ENCODE assay signal across 8 cellular contexts in the genomic region with DNA sequence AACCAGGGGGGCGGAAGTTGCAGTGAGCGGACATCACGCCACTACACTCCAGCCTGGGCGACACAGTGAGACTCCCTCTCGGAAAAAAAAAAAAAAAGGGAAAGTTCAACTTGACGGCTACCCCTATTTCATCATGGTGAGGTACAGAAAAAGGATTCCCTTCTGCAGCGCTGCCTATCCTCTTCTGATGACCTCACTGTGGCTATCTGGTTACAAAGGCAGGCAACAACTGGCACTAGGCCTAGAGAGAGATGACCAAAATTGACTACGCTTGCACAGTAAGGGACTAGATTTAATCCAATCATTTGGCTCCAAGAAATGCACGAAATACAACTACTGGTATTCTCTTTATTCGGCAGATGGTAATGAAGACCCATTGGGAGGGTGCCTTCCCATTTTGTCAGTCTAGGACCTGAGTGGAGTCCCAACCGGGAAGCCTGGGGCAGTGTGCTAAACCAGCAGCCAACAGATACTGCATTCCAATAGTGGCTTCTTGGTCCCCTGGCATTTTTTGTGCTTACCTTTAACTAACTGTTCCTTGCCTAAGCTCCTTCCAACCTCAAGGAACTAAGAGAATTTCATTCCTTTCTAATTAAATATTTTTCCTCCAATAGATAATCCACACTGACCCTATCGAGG. TPM values are rescaled to one million over a fixed set of nuclear protein-coding genes. Genes with fewer than 3 reads are reported as not detected.
DNase-seq lines count a peak whose midpoint lies in the region; ATAC-seq lines count a peak whose summit lies in the region.

No MANE protein-coding gene starts in this region.

- no peaks in the 10 kb centered on the region for H3K27me3 Mint-ChIP-seq in activated naive CD4-positive, alpha-beta T cell treated with anti-CD3 and anti-CD28 coated beads, Interleukin-2, amount 10 ng/mL, durations not matched to agents 7 days and 5 days
- no peaks in the 10 kb centered on the region for H3K27me3 Mint-ChIP-seq in activated T-helper 17 cell treated with anti-CD3 and anti-CD28 coated beads, Interleukin-2, amount 50 U/mL, for 72 hours
- no peaks in the 10 kb centered on the region for H3K27me3 Mint-ChIP-seq in stimulated activated memory B cell treated with anti-CD40 and anti-IgM and Interleukin-4, amounts not matched to agents 10 μg/mL and 1 μg/mL and 100 μg/mL, for 72 hours

- H3K4me1 Mint-ChIP-seq in activated naive CD4-positive, alpha-beta T cell treated with anti-CD3 and anti-CD28 coated beads, Interleukin-2, amount 10 ng/mL, durations not matched to agents 7 days and 5 days: peaks cover 76% of the 10 kb centered on the region
- peaks cover 28% of the 10 kb centered on the region for H3K4me1 Mint-ChIP-seq in activated T-helper 17 cell treated with anti-CD3 and anti-CD28 coated beads, Interleukin-2, amount 50 U/mL, for 72 hours
- peaks cover 59% of the 10 kb centered on the region for H3K4me1 Mint-ChIP-seq in stimulated activated memory B cell treated with anti-CD40 and anti-IgM and Interleukin-4, amounts not matched to agents 10 μg/mL and 1 μg/mL and 100 μg/mL, for 72 hours

- no peak for DNase-seq in activated naive CD4-positive, alpha-beta T cell treated with anti-CD3 and anti-CD28 coated beads, Interleukin-2, amount 10 ng/mL, durations not matched to agents 7 days and 5 days
- DNase-seq in activated naive CD4-positive, alpha-beta T cell (lab: John Stamatoyannopoulos, UW): no peak
- no peak for DNase-seq in left ventricle myocardium superior
- no peak for DNase-seq in NCI-H748 (lab: John Stamatoyannopoulos, UW; ENCODE audit: unreplicated experiment)
- no peak for DNase-seq in NCI-H2081 treated with DMSO at 0.1 percent for 48 hours (lab: John Stamatoyannopoulos, UW)
- DNase-seq in NCI-H2081 (lab: John Stamatoyannopoulos, UW): no peak

- CTCF ChIA-PET in activated naive CD4-positive, alpha-beta T cell treated with anti-CD3 and anti-CD28 coated beads, Interleukin-2, amount 10 ng/mL, durations not matched to agents 7 days and 5 days (lab: Charles Lee): interaction anchor here (0.9 to 1.7 kb wide), 5 partner anchors 8 to 57 kb away, joined by 3 to 6 read pairs (median 3); no protein-coding TSS in a partner anchor

- ATAC-seq in activated T-helper 17 cell treated with anti-CD3 and anti-CD28 coated beads, Interleukin-2, amount 50 U/mL, for 72 hours (replicated peaks): no peak
- peak; percentile 58 for ATAC-seq in left ventricle myocardium superior
- no peak for ATAC-seq in stimulated activated memory B cell treated with anti-CD40 and anti-IgM and Interleukin-4, amounts not matched to agents 10 μg/mL and 1 μg/mL and 100 μg/mL, for 72 hours

- H3K36me3 Mint-ChIP-seq in activated naive CD4-positive, alpha-beta T cell treated with anti-CD3 and anti-CD28 coated beads, Interleukin-2, amount 10 ng/mL, durations not matched to agents 7 days and 5 days: peaks cover 58% of the 10 kb centered on the region
- peaks cover 52% of the 10 kb centered on the region for H3K36me3 Mint-ChIP-seq in activated T-helper 17 cell treated with anti-CD3 and anti-CD28 coated beads, Interleukin-2, amount 50 U/mL, for 72 hours (ENCODE audit: low read depth)
- peaks cover 21% of the 10 kb centered on the region for H3K36me3 Mint-ChIP-seq in stimulated activated memory B cell treated with anti-CD40 and anti-IgM and Interleukin-4, amounts not matched to agents 10 μg/mL and 1 μg/mL and 100 μg/mL, for 72 hours

- intact Hi-C loops in left ventricle myocardium superior (cut with micrococcal nuclease): no loop called here

- H3K9me3 Mint-ChIP-seq in activated naive CD4-positive, alpha-beta T cell treated with anti-CD3 and anti-CD28 coated beads, Interleukin-2, amount 10 ng/mL, durations not matched to agents 7 days and 5 days: no peaks in the 10 kb centered on the region
- H3K9me3 Mint-ChIP-seq in activated T-helper 17 cell treated with anti-CD3 and anti-CD28 coated beads, Interleukin-2, amount 50 U/mL, for 72 hours: no peaks in the 10 kb centered on the region
- H3K9me3 Mint-ChIP-seq in stimulated activated memory B cell treated with anti-CD40 and anti-IgM and Interleukin-4, amounts not matched to agents 10 μg/mL and 1 μg/mL and 100 μg/mL, for 72 hours: no peaks in the 10 kb centered on the region

- H3K27ac Mint-ChIP-seq in activated naive CD4-positive, alpha-beta T cell treated with anti-CD3 and anti-CD28 coated beads, Interleukin-2, amount 10 ng/mL, durations not matched to agents 7 days and 5 days: peak overlapping the region; percentile 79
- H3K27ac Mint-ChIP-seq in activated T-helper 17 cell treated with anti-CD3 and anti-CD28 coated beads, Interleukin-2, amount 50 U/mL, for 72 hours: peak overlapping the region; percentile 91
- H3K27ac Mint-ChIP-seq in stimulated activated memory B cell treated with anti-CD40 and anti-IgM and Interleukin-4, amounts not matched to agents 10 μg/mL and 1 μg/mL and 100 μg/mL, for 72 hours: peak overlapping the region; percentile 93

- peak overlapping the region; percentile 65 for H3K4me3 Mint-ChIP-seq in activated naive CD4-positive, alpha-beta T cell treated with anti-CD3 and anti-CD28 coated beads, Interleukin-2, amount 10 ng/mL, durations not matched to agents 7 days and 5 days
- peak overlapping the region; percentile 87 for H3K4me3 Mint-ChIP-seq in activated T-helper 17 cell treated with anti-CD3 and anti-CD28 coated beads, Interleukin-2, amount 50 U/mL, for 72 hours
- H3K4me3 Mint-ChIP-seq in stimulated activated memory B cell treated with anti-CD40 and anti-IgM and Interleukin-4, amounts not matched to agents 10 μg/mL and 1 μg/mL and 100 μg/mL, for 72 hours: peak overlapping the region; percentile 81

RNA-seq across cellular contexts. Expression of gene ITPKB, which starts 36.6 kb away (rescaled TPM):
- total RNA-seq in activated T-helper 17 cell treated with anti-CD3 and anti-CD28 coated beads, Interleukin-2, amount 50 U/mL, for 72 hours: 10 to 100 TPM; 30.1 to 39.2 TPM
- total RNA-seq in left ventricle myocardium superior: 19.5 TPM
